In the genomic region with DNA sequence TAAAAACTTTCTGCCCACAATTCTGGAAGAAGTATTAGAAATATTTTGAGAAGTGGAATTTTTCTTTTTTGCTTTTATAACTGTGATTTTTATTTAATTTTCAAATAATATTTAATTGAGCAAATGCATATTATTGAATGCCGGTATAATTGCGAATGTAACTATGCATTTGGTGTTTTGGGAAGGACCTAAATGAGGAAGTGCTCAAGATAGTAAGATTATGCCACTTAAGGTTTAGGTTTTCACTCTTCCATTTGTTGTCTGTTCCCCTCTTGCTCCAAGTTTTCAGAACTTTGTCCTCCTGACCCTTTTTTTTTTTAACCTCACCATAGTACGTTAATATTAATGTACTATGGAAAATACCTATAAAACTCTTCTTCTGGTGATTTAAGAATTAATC, we compare ENCODE assay signal across 16 cellular contexts.
"Had no signal": no experiment of that assay in that cellular context is flagged by ENCODE, and none has a peak within 500 bp of the region (broad histone marks: within the 10 kb centered on the region; RNA-seq: fewer than 3 reads in every experiment).

No MANE protein-coding gene starts in this region.

- FAIRE-seq: kidney had no signal

- DNase-seq: effector CD8-positive, alpha-beta T cell; foreskin melanocyte; head of caudate nucleus; kidney; left cardiac atrium; left ventricle myocardium inferior; lower lobe of right lung; natural killer cell; posterior cingulate gyrus; spleen; stimulated activated CD4-positive, alpha-beta T cell treated with anti-CD3 and anti-CD28 coated beads, Interleukin-15, amount 100 ng/mL, for 24 hours; stimulated activated CD4-positive, alpha-beta T cell treated with anti-CD3 and anti-CD28 coated beads, Interleukin-1b, Interleukin-23, amount 100 ng/mL, for 48 hours; stimulated activated CD4-positive, alpha-beta T cell treated with anti-CD3 and anti-CD28 coated beads, Interleukin-4, amount 100 ng/mL, for 24 hours; tibial artery; upper lobe of left lung; uterus had no signal
